8 cellular contexts compared by ENCODE assay signal in genomic region chr7:111560773-111561658, GRCh38. TPM values are rescaled to one million over a fixed set of nuclear protein-coding genes. Genes with fewer than 3 reads are reported as not detected.
DNase-seq lines count a peak whose midpoint lies in the region; ATAC-seq and TF ChIP-seq lines count a peak whose summit lies in the region.

No MANE protein-coding gene starts in this region.

- no peaks in the 10 kb centered on the region for H3K27me3 Mint-ChIP-seq in activated naive CD4-positive, alpha-beta T cell treated with anti-CD3 and anti-CD28 coated beads, Interleukin-2, amount 10 ng/mL, durations not matched to agents 7 days and 5 days

- H3K4me3 Mint-ChIP-seq in activated naive CD4-positive, alpha-beta T cell treated with anti-CD3 and anti-CD28 coated beads, Interleukin-2, amount 10 ng/mL, durations not matched to agents 7 days and 5 days: peak overlapping the region; percentile 79

- no peaks in the 10 kb centered on the region for H3K27me3 ChIP-seq in RWPE2 (ENCODE audit: insufficient read depth, poor library complexity, severe bottlenecking)
- H3K27me3 ChIP-seq in esophagus (ENCODE audit: control insufficient read depth in 1 of 2, insufficient read depth in 2 of 2, low read length in 2 of 2): no peaks in the 10 kb centered on the region

- peaks cover 32% of the 10 kb centered on the region for H3K36me3 ChIP-seq in RWPE2 (ENCODE audit: low read depth)
- H3K36me3 ChIP-seq in esophagus (ENCODE audit: control insufficient read depth in 2 of 2, insufficient read depth in 2 of 2, low read length in 1 of 2): peaks cover 2 to 5% of the 10 kb centered on the region in 2 donors

- ATAC-seq in RWPE2 (ENCODE audit: low read depth): peak; percentile 44
- ATAC-seq in omental fat pad (ENCODE audit: low FRiP score): peak; percentile 4
- no peak for ATAC-seq in GM21360 (IDR thresholded peaks at IDR 0.05; ENCODE audit: unreplicated experiment)

- H3K4me1 ChIP-seq in RWPE2 (ENCODE audit: insufficient read depth, poor library complexity, severe bottlenecking) (peaks cover 12% of the 10 kb centered on the region), esophagus (ENCODE audit: control insufficient read depth in 2 of 2, insufficient read depth in 2 of 2, low read length in 1 of 2) (no peaks in the 10 kb centered on the region)

- DNase-seq in activated naive CD4-positive, alpha-beta T cell treated with anti-CD3 and anti-CD28 coated beads, Interleukin-2, amount 10 ng/mL, durations not matched to agents 7 days and 5 days: no peak
- DNase-seq in activated naive CD4-positive, alpha-beta T cell treated with Interleukin-2 at 50 U/mL for 16 hours: no peak
- no peak for DNase-seq in RWPE2 (ENCODE audit: low spot score)
- DNase-seq in omental fat pad (ENCODE audit: low spot score): no peak
- DNase-seq in amniotic stem cell (lab: John Stamatoyannopoulos, UW): no peak
- DNase-seq in NCI-H1105 (lab: John Stamatoyannopoulos, UW): no peak

- H3K4me1 Mint-ChIP-seq in activated naive CD4-positive, alpha-beta T cell treated with anti-CD3 and anti-CD28 coated beads, Interleukin-2, amount 10 ng/mL, durations not matched to agents 7 days and 5 days: peaks cover 35% of the 10 kb centered on the region

- 26 to 27% methylated on average over 4 of the region's 4 CpGs for WGBS in esophagus, 2 donors

- H3K9me3 ChIP-seq in RWPE2 (ENCODE audit: severe bottlenecking) (no peaks in the 10 kb centered on the region), esophagus (ENCODE audit: control insufficient read depth in 2 of 2, insufficient read depth in 1 of 2, low read depth in 1 of 2, low read length in 1 of 2) (no peaks in the 10 kb centered on the region)

- H3K9me3 Mint-ChIP-seq in activated naive CD4-positive, alpha-beta T cell treated with anti-CD3 and anti-CD28 coated beads, Interleukin-2, amount 10 ng/mL, durations not matched to agents 7 days and 5 days: no peaks in the 10 kb centered on the region

- CTCF ChIA-PET in activated naive CD4-positive, alpha-beta T cell treated with anti-CD3 and anti-CD28 coated beads, Interleukin-2, amount 10 ng/mL, durations not matched to agents 7 days and 5 days (lab: Charles Lee): no interaction called here

- peaks cover 20% of the 10 kb centered on the region for H3K36me3 Mint-ChIP-seq in activated naive CD4-positive, alpha-beta T cell treated with anti-CD3 and anti-CD28 coated beads, Interleukin-2, amount 10 ng/mL, durations not matched to agents 7 days and 5 days

- H3K27ac Mint-ChIP-seq in activated naive CD4-positive, alpha-beta T cell treated with anti-CD3 and anti-CD28 coated beads, Interleukin-2, amount 10 ng/mL, durations not matched to agents 7 days and 5 days: peak overlapping the region; percentile 47

- H3K27ac ChIP-seq in RWPE2 (ENCODE audit: poor library complexity, severe bottlenecking): peak overlapping the region; percentile 55
- H3K27ac ChIP-seq in esophagus (ENCODE audit: low read depth in 2 of 2, low read length in 1 of 2): peak overlapping the region in 1 of 2 donors; percentile 3

- peak overlapping the region; percentile 85 for H3K4me3 ChIP-seq in RWPE2 (ENCODE audit: severe bottlenecking)
- H3K4me3 ChIP-seq in esophagus (ENCODE audit: low read depth in 1 of 2, low read length in 2 of 2): peak overlapping the region; percentile 69 to 74

- TF ChIP-seq CTCF in RWPE2 (IDR thresholded peaks at IDR 0.05; ENCODE audit: poor library complexity, severe bottlenecking) (no peak), omental fat pad (IDR thresholded peaks at IDR 0.05) (no peak)

RNA-seq across cellular contexts. Expression of gene IMMP2L, which starts 1.3 kb away (rescaled TPM):
- 10 to 100 TPM in 1 of 2 donors, 1 to 10 TPM in 1; 6.5 to 14.5 TPM for polyA plus RNA-seq in esophagus
- 10 to 100 TPM; 12.4 to 31.7 (median 22.8) TPM for total RNA-seq in omental fat pad
